Comparison of ENCODE assay signal across 8 cellular contexts in the genomic region with DNA sequence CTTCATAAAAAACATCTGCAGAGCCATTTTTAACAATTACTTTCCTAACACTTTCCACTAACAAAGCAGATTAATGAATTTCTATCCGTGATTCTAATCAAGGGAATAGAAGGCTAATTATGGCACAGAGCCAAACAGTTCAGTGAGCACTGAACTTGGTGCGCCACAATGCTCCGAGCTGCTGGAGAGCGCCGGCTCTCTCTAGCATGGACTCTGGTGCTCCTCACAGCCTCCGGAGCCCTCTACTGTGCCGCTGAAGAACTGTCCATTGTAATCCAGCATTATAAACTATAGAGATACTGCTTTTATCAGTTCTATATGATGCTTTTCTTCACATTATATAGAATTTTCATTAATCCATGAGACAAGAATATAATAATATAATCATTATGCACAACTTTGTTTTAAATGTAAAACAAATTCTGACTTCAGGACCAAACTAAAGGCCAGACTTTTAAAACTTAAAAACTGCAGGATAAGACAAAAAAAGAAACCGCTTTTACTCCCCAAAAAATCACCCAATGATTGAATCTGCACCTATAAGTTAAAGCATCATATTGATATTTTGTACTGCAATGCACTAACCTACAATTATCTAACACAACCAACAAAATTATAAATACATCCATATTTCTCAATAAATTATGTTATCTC.
DNase-seq lines count a peak whose midpoint lies in the region; ATAC-seq, FAIRE-seq and TF ChIP-seq lines count a peak whose summit lies in the region.

No MANE protein-coding gene starts in this region.

- WGBS in HepG2 (ENCODE audit: low lambda C conversion rate) = 16% methylated on average over 8 of the region's 8 CpGs

- CTCF ChIA-PET in HepG2 (lab: Yijun Ruan, JAX; ENCODE audit: low intra/inter-chr PET ratio, low total read pairs) = interaction anchor here (0.6 to 1.5 kb wide), 2 partner anchors 114 to 150 kb away, joined by 3 to 9 read pairs; no protein-coding TSS in a partner anchor

- H3K79me2 ChIP-seq in HepG2 (ENCODE audit: insufficient read depth, low read length) = no peaks in the 10 kb centered on the region

- H3K9ac ChIP-seq in HepG2 (ENCODE audit: insufficient read depth, low read depth, low read length) = no peak overlapping the region

- ATAC-seq in HepG2 (peak; percentile 100), GM19467 (IDR thresholded peaks at IDR 0.05; ENCODE audit: unreplicated experiment) (no peak), GM21526 (IDR thresholded peaks at IDR 0.05; ENCODE audit: low FRiP score, unreplicated experiment) (no peak)

- no peak for TF ChIP-seq EP300 in HepG2 (IDR thresholded peaks at IDR 0.05; ENCODE audit: low read depth in 2 of 2, low read length in 2 of 2)
- TF ChIP-seq EP300 in HepG2 (CRISPR knock-in tag; IDR thresholded peaks at IDR 0.05; ENCODE audit: borderline replicate concordance) = no peak

- no peak for TF ChIP-seq POLR2A in HepG2 (IDR thresholded peaks at IDR 0.05; ENCODE audit: insufficient read depth in 1 of 2, low read depth in 2 of 2, low read length in 2 of 2)

- intact Hi-C loops in HepG2 (cut with micrococcal nuclease; ENCODE audit: unreplicated experiment) = loop anchor here (1.0 to 5.0 kb wide), 4 partner anchors 97 to 290 kb away; no protein-coding TSS in a partner anchor

- H4K20me1 ChIP-seq in HepG2 (ENCODE audit: insufficient read depth, low read length) = no peaks in the 10 kb centered on the region

- no peak overlapping the region for H3K4me3 ChIP-seq in HepG2 (replicated peaks in 1 of 3; ENCODE audit: insufficient read depth in 1 of 3, low read depth in 2 of 3, low read length in 3 of 3)

- H3K36me3 ChIP-seq in HepG2 (replicated peaks in 1 of 2; ENCODE audit: control insufficient read depth in 1 of 2, insufficient read depth in 2 of 2, low read length in 2 of 2) = peaks cover 0 to 11% of the 10 kb centered on the region in 2 experiments; a peak in 3 of 5 replicates

- BruUV-seq in HepG2 (replicated peaks; lab: Mats Ljungman, UMichigan) = no TSS peak

- no peak overlapping the region for H2AFZ ChIP-seq in HepG2 (ENCODE audit: low read length)

- TF ChIP-seq RAD21 in HepG2 (CRISPR knock-in tag; IDR thresholded peaks at IDR 0.05) = peak; percentile 92

- TF ChIP-seq CTCF in HepG2 (CRISPR knock-in tag; IDR thresholded peaks at IDR 0.05) = peak; percentile 87

- H3K4me1 ChIP-seq in HepG2 (ENCODE audit: insufficient read depth, low read length) = peaks cover 20% of the 10 kb centered on the region

- H3K9me3 ChIP-seq in HepG2 (ENCODE audit: low read length) = peaks cover 7% of the 10 kb centered on the region; the same call in 1 of the 2 replicates

- no peaks in the 10 kb centered on the region for H3K27me3 ChIP-seq in HepG2 (ENCODE audit: control insufficient read depth in 1 of 2, insufficient read depth in 2 of 2, low read length in 2 of 2)

- H3K4me2 ChIP-seq in HepG2 (ENCODE audit: low read depth, low read length) = no peak overlapping the region

- in situ Hi-C loops in HepG2 (cut with HindIII; ENCODE audit: extremely low pct_ligation_motif_present, low pct_unique_long_range_greater_than_20kb) = loop anchor here (10.0 kb wide), 1 partner anchor 109 kb away; no protein-coding TSS in a partner anchor

- FAIRE-seq in HepG2 (lab: Jason Lieb, UNC) (peak; percentile 87), urothelium cell line (lab: Jason Lieb, UNC) (no peak)

- H3K27ac ChIP-seq in HepG2 (ENCODE audit: extremely low read length, insufficient read depth, low read length) = no peak overlapping the region

- POLR2A ChIA-PET in HepG2 (lab: Yijun Ruan, JAX) = no interaction called here

- DNase-seq in activated CD4-positive, alpha-beta T cell treated with anti-CD3 and anti-CD28 coated beads, Interleukin-2, amount 50 U/mL, for 1 hour = peak; percentile 3
- DNase-seq in activated CD4-positive, alpha-beta T cell treated with anti-CD3 and anti-CD28 coated beads for 4 hours = no peak
- peak; percentile 63 to 90 for DNase-seq in NCI-H526 (lab: John Stamatoyannopoulos, UW)
- peak; percentile 70 for DNase-seq in cerebellum (ENCODE audit: low spot score)
- peak; percentile 68 for DNase-seq in HepG2 (ENCODE audit: low spot score)
- DNase-seq in urothelium cell line (ENCODE audit: low spot score) = peak; percentile 11

TF ChIP-seq in HepG2, 621 proteins besides CTCF, POLR2A, EP300 and RAD21 (continues in another document):
- TF ChIP-seq REXO4 (CRISPR knock-in tag; IDR thresholded peaks at IDR 0.05; ENCODE audit: borderline replicate concordance) (no peak), NAIF1 (CRISPR knock-in tag; IDR thresholded peaks at IDR 0.05; ENCODE audit: borderline replicate concordance) (no peak), KDM2A (CRISPR knock-in tag; IDR thresholded peaks at IDR 0.05; ENCODE audit: borderline replicate concordance, low read depth) (no peak), DR1 (CRISPR knock-in tag; IDR thresholded peaks at IDR 0.05) (no peak), ETV5 (CRISPR knock-in tag; IDR thresholded peaks at IDR 0.05; ENCODE audit: borderline replicate concordance) (no peak), THAP11 (CRISPR knock-in tag; IDR thresholded peaks at IDR 0.05) (0 out of 2 replicates have a peak, but pooled peaks have one; percentile 30), STAG1 (CRISPR knock-in tag; IDR thresholded peaks at IDR 0.05) (peak; percentile 94), JDP2 (CRISPR knock-in tag; IDR thresholded peaks at IDR 0.05; ENCODE audit: borderline replicate concordance) (no peak), ZNF891 (CRISPR knock-in tag; IDR thresholded peaks at IDR 0.05) (no peak), PHF8 (CRISPR knock-in tag; IDR thresholded peaks at IDR 0.05) (no peak), FOXO1 (CRISPR knock-in tag; IDR thresholded peaks at IDR 0.05) (no peak), KDM5B (CRISPR knock-in tag; IDR thresholded peaks at IDR 0.05; ENCODE audit: borderline replicate concordance) (no peak), FOXK2 (IDR thresholded peaks at IDR 0.05) (no peak), ZNF121 (CRISPR knock-in tag; IDR thresholded peaks at IDR 0.05) (no peak), ELF4 (CRISPR knock-in tag; IDR thresholded peaks at IDR 0.05; ENCODE audit: borderline replicate concordance) (no peak), NR1H2 (CRISPR knock-in tag; IDR thresholded peaks at IDR 0.05; ENCODE audit: borderline replicate concordance, low read depth) (no peak), POGZ (CRISPR knock-in tag; IDR thresholded peaks at IDR 0.05) (no peak), BCL6 (CRISPR knock-in tag; IDR thresholded peaks at IDR 0.05) (peak; percentile 75), DNMT1 (CRISPR knock-in tag; IDR thresholded peaks at IDR 0.05) (no peak), ZBTB42 (CRISPR knock-in tag; IDR thresholded peaks at IDR 0.05) (no peak), SNAI1 (CRISPR knock-in tag; IDR thresholded peaks at IDR 0.05; ENCODE audit: borderline replicate concordance) (no peak)
- TF ChIP-seq, protein P1, sequence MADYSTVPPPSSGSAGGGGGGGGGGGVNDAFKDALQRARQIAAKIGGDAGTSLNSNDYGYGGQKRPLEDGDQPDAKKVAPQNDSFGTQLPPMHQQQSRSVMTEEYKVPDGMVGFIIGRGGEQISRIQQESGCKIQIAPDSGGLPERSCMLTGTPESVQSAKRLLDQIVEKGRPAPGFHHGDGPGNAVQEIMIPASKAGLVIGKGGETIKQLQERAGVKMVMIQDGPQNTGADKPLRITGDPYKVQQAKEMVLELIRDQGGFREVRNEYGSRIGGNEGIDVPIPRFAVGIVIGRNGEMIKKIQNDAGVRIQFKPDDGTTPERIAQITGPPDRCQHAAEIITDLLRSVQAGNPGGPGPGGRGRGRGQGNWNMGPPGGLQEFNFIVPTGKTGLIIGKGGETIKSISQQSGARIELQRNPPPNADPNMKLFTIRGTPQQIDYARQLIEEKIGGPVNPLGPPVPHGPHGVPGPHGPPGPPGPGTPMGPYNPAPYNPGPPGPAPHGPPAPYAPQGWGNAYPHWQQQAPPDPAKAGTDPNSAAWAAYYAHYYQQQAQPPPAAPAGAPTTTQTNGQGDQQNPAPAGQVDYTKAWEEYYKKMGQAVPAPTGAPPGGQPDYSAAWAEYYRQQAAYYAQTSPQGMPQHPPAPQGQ (CRISPR knock-in tag; IDR thresholded peaks at IDR 0.05; ENCODE audit: borderline replicate concordance) = no peak
- TF ChIP-seq, protein P2, sequence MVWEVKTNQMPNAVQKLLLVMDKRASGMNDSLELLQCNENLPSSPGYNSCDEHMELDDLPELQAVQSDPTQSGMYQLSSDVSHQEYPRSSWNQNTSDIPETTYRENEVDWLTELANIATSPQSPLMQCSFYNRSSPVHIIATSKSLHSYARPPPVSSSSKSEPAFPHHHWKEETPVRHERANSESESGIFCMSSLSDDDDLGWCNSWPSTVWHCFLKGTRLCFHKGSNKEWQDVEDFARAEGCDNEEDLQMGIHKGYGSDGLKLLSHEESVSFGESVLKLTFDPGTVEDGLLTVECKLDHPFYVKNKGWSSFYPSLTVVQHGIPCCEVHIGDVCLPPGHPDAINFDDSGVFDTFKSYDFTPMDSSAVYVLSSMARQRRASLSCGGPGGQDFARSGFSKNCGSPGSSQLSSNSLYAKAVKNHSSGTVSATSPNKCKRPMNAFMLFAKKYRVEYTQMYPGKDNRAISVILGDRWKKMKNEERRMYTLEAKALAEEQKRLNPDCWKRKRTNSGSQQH (CRISPR knock-in tag; IDR thresholded peaks at IDR 0.05; ENCODE audit: low read depth) = no peak

Comparison
In these comparisons a context has a peak if more than half of its experiments do, and no peak if none do; other contexts are left out.
1. DNase-seq: peak in activated CD4-positive, alpha-beta T cell treated with anti-CD3 and anti-CD28 coated beads, Interleukin-2, amount 50 U/mL, for 1 hour (single experiment), NCI-H526 (2 of 2), cerebellum (single experiment), HepG2 (single experiment) and urothelium cell line (single experiment); none in activated CD4-positive, alpha-beta T cell treated with anti-CD3 and anti-CD28 coated beads for 4 hours (0 of 2).